In the genomic region with DNA sequence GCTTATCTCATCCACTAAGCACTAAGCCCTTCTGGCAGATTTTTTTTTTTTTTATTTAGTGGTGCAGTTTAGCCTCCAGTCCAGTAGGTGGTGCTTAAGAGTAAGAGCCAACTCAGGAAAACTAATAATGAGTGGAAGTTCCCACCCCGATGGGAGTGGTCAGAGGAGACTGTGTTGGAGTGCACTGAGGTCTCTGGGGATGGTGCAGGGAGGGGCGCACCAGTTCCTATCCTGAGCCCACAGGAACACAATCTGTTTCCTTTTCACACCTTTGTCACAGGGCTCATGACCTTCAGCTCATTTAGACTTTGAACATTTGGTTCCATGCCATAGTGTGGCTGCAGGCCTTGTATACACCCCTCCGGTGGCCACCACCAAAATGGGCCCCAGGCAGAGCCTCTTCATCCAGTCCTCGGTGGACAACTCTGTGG, we compare ENCODE assay signal across 8 cellular contexts.
DNase-seq lines count a peak whose midpoint lies in the region; ATAC-seq, FAIRE-seq and TF ChIP-seq lines count a peak whose summit lies in the region.

No MANE protein-coding gene starts in this region.

- TF ChIP-seq CTCF in stomach (IDR thresholded peaks at IDR 0.05), result peak in 4 of 7 experiments; percentile 27 to 35 (median 32)

- H3K9ac ChIP-seq in Karpas-422 (ENCODE audit: low read length), result no peak overlapping the region

- H3K79me2 ChIP-seq in Karpas-422 (ENCODE audit: low read length), result no peaks in the 10 kb centered on the region

- H2AFZ ChIP-seq in Karpas-422 (ENCODE audit: low read length), result no peak overlapping the region

- no peak for TF ChIP-seq POLR2A in GM12891 (IDR thresholded peaks at IDR 0.05; ENCODE audit: low read depth, low read length)
- TF ChIP-seq POLR2A in erythroblast (IDR thresholded peaks at IDR 0.05; ENCODE audit: low read length), result no peak
- no peak for TF ChIP-seq POLR2A in stomach (IDR thresholded peaks at IDR 0.05)

- peak; percentile 47 for FAIRE-seq in GM12891 (lab: Jason Lieb, UNC)

- TF ChIP-seq EP300 in stomach (IDR thresholded peaks at IDR 0.05), result no peak

- H3K27me3 ChIP-seq in Karpas-422 (ENCODE audit: low read length), result no peaks in the 10 kb centered on the region
- no peaks in the 10 kb centered on the region for H3K27me3 ChIP-seq in stomach

- no peak overlapping the region for H3K27ac ChIP-seq in Karpas-422 (ENCODE audit: low read length)
- H3K27ac ChIP-seq in stomach, result no peak overlapping the region
- H3K27ac ChIP-seq in substantia nigra (ENCODE audit: low read depth, low read length, poor library complexity, severe bottlenecking), result no peak overlapping the region

- no peak for DNase-seq in GM12891 (ENCODE audit: insufficient read length, low spot score)
- peak; percentile 64 for DNase-seq in Karpas-422
- peak; percentile 11 to 27 for DNase-seq in erythroblast (lab: John Stamatoyannopoulos, UW)
- DNase-seq in stomach, result no peak
- DNase-seq in HK-2 (ENCODE audit: unreplicated experiment), result no peak
- no peak for DNase-seq in activated T-cell treated with anti-CD3 and anti-CD28 coated beads, Interleukin-2, amount 50 U/mL, for 48 hours
- DNase-seq in substantia nigra (lab: John Stamatoyannopoulos, UW), result no peak

- H3K9me3 ChIP-seq in Karpas-422 (ENCODE audit: low read length) (peaks cover 10% of the 10 kb centered on the region), stomach (peaks cover 0 to 1% (median 0%) of the 10 kb centered on the region in 4 donors)

- no peak overlapping the region for H3K4me2 ChIP-seq in Karpas-422 (ENCODE audit: low read depth, low read length, poor library complexity, severe bottlenecking)

- H3K9me2 ChIP-seq in Karpas-422 (replicated peaks; ENCODE audit: insufficient read depth, low read length), result no peaks in the 10 kb centered on the region

- H3K4me3 ChIP-seq in Karpas-422 (ENCODE audit: low read length), result no peak overlapping the region
- no peak overlapping the region for H3K4me3 ChIP-seq in stomach

- H3K4me1 ChIP-seq in Karpas-422 (ENCODE audit: low read length), result no peaks in the 10 kb centered on the region
- no peaks in the 10 kb centered on the region for H3K4me1 ChIP-seq in stomach

- intact Hi-C loops in stomach (cut with DNase I; ENCODE audit: low total_unique reads), result no loop called here

- peak; percentile 77 for ATAC-seq in GM21723 (IDR thresholded peaks at IDR 0.05; ENCODE audit: unreplicated experiment)

- 78 to 93% (median 86%) methylated on average over 4 of the region's 4 CpGs for WGBS in stomach, 5 donors

- H3K36me3 ChIP-seq in Karpas-422 (ENCODE audit: insufficient read depth, low read length) (no peaks in the 10 kb centered on the region), stomach (no peaks in the 10 kb centered on the region)

- no peaks in the 10 kb centered on the region for H4K20me1 ChIP-seq in Karpas-422 (ENCODE audit: insufficient read depth, low read depth, low read length)

TF ChIP-seq in GM12891, 5 proteins besides CTCF, POLR2A, EP300 and RAD21:
- no peak for TF ChIP-seq TAF1 (IDR thresholded peaks at IDR 0.05; ENCODE audit: low read depth, low read length)
- TF ChIP-seq PAX5 (IDR thresholded peaks at IDR 0.05; ENCODE audit: insufficient read depth, low read length, severe bottlenecking), result no peak
- TF ChIP-seq POLR2AphosphoS5 (IDR thresholded peaks at IDR 0.05; ENCODE audit: low read depth, low read length), result no peak
- TF ChIP-seq POU2F2 (IDR thresholded peaks at IDR 0.05; ENCODE audit: low read depth, low read length), result no peak
- no peak for TF ChIP-seq SPI1 (IDR thresholded peaks at IDR 0.05; ENCODE audit: low read depth, low read length)

Comparison
In these comparisons a context has a peak if more than half of its experiments do, and no peak if none do; other contexts are left out.
1. DNase-seq: peak in Karpas-422 (single experiment) and erythroblast (2 of 2); none in GM12891 (single experiment), stomach (single experiment), HK-2 (single experiment), activated T-cell treated with anti-CD3 and anti-CD28 coated beads, Interleukin-2, amount 50 U/mL, for 48 hours (0 of 2) and substantia nigra (0 of 49).